In genomic region chr13:63680704-63681103, GRCh38 we compare ENCODE assay signal across 16 cellular contexts.
"Had no signal": no experiment of that assay in that cellular context is flagged by ENCODE, and none has a peak within 500 bp of the region (broad histone marks: within the 10 kb centered on the region; RNA-seq: fewer than 3 reads in every experiment).

No MANE protein-coding gene starts in this region.

- H3K9me3 ChIP-seq: adrenal gland, pancreas, suprapubic skin, upper lobe of left lung had no signal

- H3K27ac ChIP-seq: adrenal gland, pancreas, suprapubic skin, upper lobe of left lung had no signal

- H3K4me3 Mint-ChIP-seq: nephron progenitor cell had no signal

- DNase-seq: activated CD4-positive, alpha-beta T cell treated with anti-CD3 and anti-CD28 coated beads, Interleukin-2, amount 50 U/mL, for 1 hour; activated naive CD4-positive, alpha-beta T cell treated with anti-CD3 and anti-CD28 coated beads, Interleukin-2, amount 50 U/mL, for 16 hours; activated T-cell treated with anti-CD3 and anti-CD28 coated beads for 4 hours; adrenal gland; foreskin melanocyte; head of caudate nucleus; kidney; left ventricle myocardium superior; mesenchymal stem cell; nephron progenitor cell; pancreas; stimulated activated CD4-positive, alpha-beta T cell treated with anti-CD3 and anti-CD28 coated beads, Interleukin-2, amount 100 ng/mL, for 48 hours; stimulated activated naive CD4-positive, alpha-beta T cell treated with Interleukin-2 at 50 U/mL for 16 hours; upper lobe of left lung had no signal

- H3K36me3 ChIP-seq: adrenal gland, pancreas, suprapubic skin, upper lobe of left lung had no signal

- H3K27ac Mint-ChIP-seq: activated T-helper 2 cell treated with anti-CD3 and anti-CD28 coated beads, Interferon-gamma antibody, Interleukin-2, Interleukin-4, amounts not matched to agents 10 μg/mL and 5 μg/mL and 100 μg/mL, durations not matched to agents 14 hours and 24 hours and 36 hours; nephron progenitor cell had no signal

- H3K27me3 ChIP-seq: adrenal gland, pancreas, suprapubic skin, upper lobe of left lung had no signal

- H3K4me1 Mint-ChIP-seq: nephron progenitor cell had no signal

- ATAC-seq: left ventricle myocardium superior, pancreas had no signal

- H3K4me3 ChIP-seq: adrenal gland, pancreas, suprapubic skin, upper lobe of left lung had no signal

- H3K4me1 ChIP-seq: adrenal gland, pancreas, suprapubic skin, upper lobe of left lung had no signal
